ENCODE assay signal across 1 cellular context in the genomic region with DNA sequence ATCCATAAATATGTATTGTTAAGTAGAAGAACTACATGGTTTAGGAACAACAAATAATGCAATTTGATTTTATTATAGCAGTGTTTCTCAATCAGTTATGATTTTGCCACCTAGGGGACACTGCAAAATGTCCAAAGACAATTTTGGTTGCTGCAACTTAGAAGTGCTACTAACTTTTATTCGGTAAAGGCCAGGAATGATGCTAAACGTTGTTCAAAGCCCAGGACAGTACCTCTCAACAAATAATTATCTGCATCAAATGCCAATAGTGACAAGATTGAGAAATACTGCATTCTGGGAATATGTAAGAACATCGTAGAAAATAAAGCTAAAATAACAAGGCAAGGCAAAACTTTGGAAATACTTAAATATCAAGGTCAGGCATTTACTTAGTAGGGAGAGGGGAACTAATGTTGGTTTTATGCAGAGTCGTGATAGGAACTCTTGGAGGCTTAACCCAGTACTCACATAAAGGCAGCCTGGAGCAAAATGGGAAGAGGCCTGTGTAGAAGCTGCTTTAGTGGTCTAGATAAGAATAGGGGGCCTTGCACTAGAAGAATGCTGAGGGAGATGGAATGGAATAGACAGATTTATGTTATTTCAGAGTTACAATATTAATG.
TF ChIP-seq lines count a peak whose summit lies in the region.

No MANE protein-coding gene starts in this region.

TF ChIP-seq in SK-N-SH treated with all-trans-retinoic acid at 6 μM for 48 hours, 23 proteins besides CTCF, POLR2A, EP300 and RAD21 (continued from another document):
- no peak for TF ChIP-seq ZFP30 (CRISPR knock-in tag; IDR thresholded peaks at IDR 0.05)
